Comparison of ENCODE assay signal across 1 cellular context in genomic region chr16:20393801-20394637, GRCh38.
TF ChIP-seq lines count a peak whose summit lies in the region.

No MANE protein-coding gene starts in this region.

TF ChIP-seq in liver, 16 proteins besides CTCF, POLR2A, EP300 and RAD21:
- TF ChIP-seq ATF3 (IDR thresholded peaks at IDR 0.05), result no peak
- no peak for TF ChIP-seq MAX (IDR thresholded peaks at IDR 0.05)
- peak; percentile 55 to 58 for TF ChIP-seq HNF4A (conservative IDR thresholded peaks at IDR 0.05)
- no peak for TF ChIP-seq ZBTB33 (IDR thresholded peaks at IDR 0.05)
- no peak for TF ChIP-seq JUND (IDR thresholded peaks at IDR 0.05)
- peak; percentile 32 to 42 for TF ChIP-seq RXRA (IDR thresholded peaks at IDR 0.05)
- TF ChIP-seq YY1 (IDR thresholded peaks at IDR 0.05), result peak; percentile 49
- no peak for TF ChIP-seq FOXA2 (IDR thresholded peaks at IDR 0.05)
- TF ChIP-seq NR2F2 (IDR thresholded peaks at IDR 0.05), result peak; percentile 89
- peak; percentile 47 for TF ChIP-seq SP1 (IDR thresholded peaks at IDR 0.05)
- TF ChIP-seq FOXA1 (IDR thresholded peaks at IDR 0.05), result no peak
- no peak for TF ChIP-seq EGR1 (IDR thresholded peaks at IDR 0.05; ENCODE audit: low read depth in 2 of 2)
